Comparison of ENCODE assay signal across 8 cellular contexts in the genomic region with DNA sequence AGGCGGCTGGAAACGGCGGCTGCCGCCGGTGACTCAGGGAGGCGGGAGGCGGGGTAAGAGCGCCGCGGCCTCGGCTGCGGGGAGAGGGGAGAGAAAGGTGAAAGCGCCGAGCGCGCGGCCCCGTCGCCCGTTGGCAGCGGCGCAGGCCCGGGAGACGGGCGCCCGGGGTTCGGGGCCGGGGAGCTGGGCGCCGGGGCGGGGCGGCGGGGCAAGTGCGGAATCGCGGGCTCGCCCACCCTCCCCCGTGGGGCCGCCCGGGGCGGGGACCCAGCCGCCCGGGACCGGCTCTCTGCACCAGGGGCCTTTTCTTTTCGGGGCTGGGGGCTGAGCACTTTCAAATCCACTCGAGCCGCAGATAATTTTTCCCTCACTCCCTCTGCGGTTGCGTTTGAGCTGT. TPM values are rescaled to one million over a fixed set of nuclear protein-coding genes. Genes with fewer than 3 reads are reported as not detected.
DNase-seq lines count a peak whose midpoint lies in the region; ATAC-seq, FAIRE-seq and TF ChIP-seq lines count a peak whose summit lies in the region.

No MANE protein-coding gene starts in this region.

- H3K27ac ChIP-seq in AG04450 (ENCODE audit: low read depth, low read length) (peak overlapping the region; percentile 87), SJCRH30 (peak overlapping the region; percentile 96; the same call in 1 of the 2 replicates), gastroesophageal sphincter (peak overlapping the region; percentile 90 to 99 (median 94)), spleen (peak overlapping the region; percentile 92 to 99 (median 97))

- POLR2A ChIA-PET in AG04450 (lab: Yijun Ruan, JAX), result interaction anchor here (0.7 to 2.5 kb wide), 19 partner anchors 13 to 335 kb away, joined by 3 to 15 read pairs (median 5); a partner anchor contains a TSS

- H3K4me1 ChIP-seq in SJCRH30, result peaks cover 4% of the 10 kb centered on the region; the same call in 1 of the 2 replicates
- peaks cover 15 to 37% (median 31%) of the 10 kb centered on the region in 3 donors for H3K4me1 ChIP-seq in gastroesophageal sphincter
- H3K4me1 ChIP-seq in spleen, result peaks cover 17 to 44% (median 38%) of the 10 kb centered on the region in 6 donors

- no peak for DNase-seq in AG04450 (ENCODE audit: low read depth, low spot score)
- no peak for DNase-seq in SJCRH30
- no peak for DNase-seq in spleen
- no peak for DNase-seq in KBM-7
- DNase-seq in HTR-8/SVneo (ENCODE audit: insufficient read length, low spot score), result no peak

- in situ Hi-C loops in KBM-7 (cut with MboI; ENCODE audit: low pct_unique_long_range_greater_than_20kb, low sequenced_read_pairs), result no loop called here

- H3K27me3 ChIP-seq in AG04450 (ENCODE audit: control insufficient read depth, insufficient read depth, low read length), result no peaks in the 10 kb centered on the region
- no peaks in the 10 kb centered on the region for H3K27me3 ChIP-seq in SJCRH30
- no peaks in the 10 kb centered on the region for H3K27me3 ChIP-seq in gastroesophageal sphincter
- no peaks in the 10 kb centered on the region for H3K27me3 ChIP-seq in spleen (replicated peaks in 1 of 7)

- no peak for TF ChIP-seq EP300 in gastroesophageal sphincter (IDR thresholded peaks at IDR 0.05)

- FAIRE-seq in HTR-8/SVneo (lab: Jason Lieb, UNC), result no peak

- TF ChIP-seq POLR2A in gastroesophageal sphincter (IDR thresholded peaks at IDR 0.05), result peak; percentile 93 to 96
- TF ChIP-seq POLR2A in spleen (IDR thresholded peaks at IDR 0.05), result peak; percentile 60 to 94 (median 75)

- intact Hi-C loops in spleen (cut with DNase I; ENCODE audit: low total_unique reads), result loop anchor here (10.0 kb wide), 1 partner anchor 123 kb away; a partner anchor contains a TSS

- CTCF ChIA-PET in AG04450 (lab: Charles Lee), result interaction anchor here (0.6 to 1.5 kb wide), 6 partner anchors 14 to 322 kb away, joined by 3 to 9 read pairs (median 3); no protein-coding TSS in a partner anchor

- no CpG with 5 or more reads among the region's 49 CpGs for WGBS in gastroesophageal sphincter (ENCODE audit: low coverage in 1 of 2), 2 donors
- 0 to 1% (median 0%) methylated on average over 16 to 49 of the region's 49 CpGs; no CpG with 5 or more reads in 1 of the 5 donors for WGBS in spleen, 5 donors

- no peaks in the 10 kb centered on the region; the same call in 1 of the 2 replicates for H3K36me3 ChIP-seq in SJCRH30
- H3K36me3 ChIP-seq in gastroesophageal sphincter, result no peaks in the 10 kb centered on the region
- H3K36me3 ChIP-seq in spleen, result peaks cover 0 to 35% (median 5%) of the 10 kb centered on the region in 6 donors

- H3K9me3 ChIP-seq in AG04450 (ENCODE audit: control insufficient read depth, insufficient read depth, low read length), result peaks cover 3% of the 10 kb centered on the region; the same call in 1 of the 2 replicates
- H3K9me3 ChIP-seq in SJCRH30 (replicated peaks), result peaks cover 14% of the 10 kb centered on the region
- peaks cover 0 to 30% (median 0%) of the 10 kb centered on the region in 3 donors for H3K9me3 ChIP-seq in gastroesophageal sphincter
- H3K9me3 ChIP-seq in spleen, result peaks cover 8 to 40% (median 37%) of the 10 kb centered on the region in 8 donors

- peak overlapping the region; percentile 90 for H3K4me3 ChIP-seq in AG04450 (ENCODE audit: low read depth, low read length)
- peak overlapping the region; percentile 72 for H3K4me3 ChIP-seq in SJCRH30
- peak overlapping the region; percentile 81 for H3K4me3 ChIP-seq in gastroesophageal sphincter
- peak overlapping the region; percentile 51 to 92 (median 74) for H3K4me3 ChIP-seq in spleen

- ATAC-seq in GM19463 (IDR thresholded peaks at IDR 0.05; ENCODE audit: unreplicated experiment), result peak; percentile 10
- ATAC-seq in gastroesophageal sphincter, result no peak
- no peak for ATAC-seq in GM21423 (IDR thresholded peaks at IDR 0.05; ENCODE audit: unreplicated experiment)

- TF ChIP-seq CTCF in AG04450 (IDR thresholded peaks at IDR 0.05; ENCODE audit: low read depth, low read length) (no peak), gastroesophageal sphincter (IDR thresholded peaks at IDR 0.05) (no peak), spleen (IDR thresholded peaks at IDR 0.05 in 8 of 11, conservative IDR thresholded peaks at IDR 0.05 in 3 of 11) (no peak)

RNA-seq across cellular contexts. Expression of a gene that starts 0.2 kb away (rescaled TPM):
- polyA plus RNA-seq in AG04450 (2011; rRNA removed), result 24.2 and 33.0 TPM in 2 replicates
- polyA minus RNA-seq in AG04450 (2011; rRNA and poly(A)+ RNA removed), result 47.3 and 55.9 TPM in 2 replicates
- total RNA-seq in SJCRH30 (2014; rRNA removed; shearing (Covaris generic)), result 34.8 and 38.7 TPM in 2 replicates
- 10 to 100 TPM; 40.5 to 81.8 (median 63.2) TPM for total RNA-seq in gastroesophageal sphincter
- total RNA-seq in spleen, result 10 to 100 TPM; 40.8 to 87.5 (median 51.0) TPM
- 10 to 100 TPM; 16.1 to 17.7 (median 16.8) TPM for polyA plus RNA-seq in spleen
